Comparison of ENCODE assay signal across 1 cellular context in genomic region chr16:84190731-84191388, GRCh38.
A peak's percentile ranks its signal among the peaks of the same experiment; 100 is the strongest.
TF ChIP-seq lines count a peak whose summit lies in the region.

Gene ADAD2, plus strand, starts transcription at chr16:84191157. Its CDS starts 74 bp downstream, at chr16:84191231.

TF ChIP-seq in K562, 482 proteins besides CTCF, POLR2A, EP300 and RAD21 (continued from another document):
- peak; percentile 88 for TF ChIP-seq MGA (IDR thresholded peaks at IDR 0.05)
- TF ChIP-seq ASH1L (IDR thresholded peaks at IDR 0.05; ENCODE audit: borderline replicate concordance, low read depth, partially characterized antibody) = peak; percentile 78
- no peak for TF ChIP-seq MTA2 (IDR thresholded peaks at IDR 0.05; ENCODE audit: low read depth)
- 0 out of 2 replicates have a peak, but pooled peaks have one; percentile 36 for TF ChIP-seq ZNF511 (CRISPR knock-in tag; IDR thresholded peaks at IDR 0.05)
- TF ChIP-seq FOS (IDR thresholded peaks at IDR 0.05; ENCODE audit: extremely low read depth, insufficient read length) = peak; percentile 81
